In genomic region chr4:117692538-117692937, GRCh38 we compare ENCODE assay signal across 18 cellular contexts.
"Had no signal": no experiment of that assay in that cellular context is flagged by ENCODE, and none has a peak within 500 bp of the region (broad histone marks: within the 10 kb centered on the region; RNA-seq: fewer than 3 reads in every experiment).

No MANE protein-coding gene starts in this region.

- FAIRE-seq: islet of Langerhans had no signal

- DNase-seq: activated CD4-positive, alpha-beta T cell treated with anti-CD3 and anti-CD28 coated beads for 48 hours; activated CD4-positive, CD25-positive, alpha-beta regulatory T cell; activated CD8-positive, alpha-beta T cell treated with anti-CD3 and anti-CD28 coated beads, Interleukin-2, amount 10 ng/mL, durations not matched to agents 7 days and 5 days; activated naive CD4-positive, alpha-beta T cell treated with anti-CD3 and anti-CD28 coated beads for 36 hours; activated T-cell treated with anti-CD3 and anti-CD28 coated beads, Interleukin-2, amount 50 U/mL, for 24 hours; body of pancreas; dermis blood vessel endothelial cell; effector memory CD4-positive, alpha-beta T cell; hippocampal formation; lower lobe of right lung; nucleus accumbens; stimulated activated CD4-positive, alpha-beta T cell treated with anti-CD3 and anti-CD28 coated beads, Interleukin-2, amount 100 ng/mL, for 24 hours; stimulated activated naive CD4-positive, alpha-beta T cell treated with Interleukin-2 at 50 U/mL for 16 hours; tibial artery had no signal

- H3K4me3 Mint-ChIP-seq: activated CD8-positive, alpha-beta T cell treated with anti-CD3 and anti-CD28 coated beads, Interleukin-2, amount 10 ng/mL, durations not matched to agents 7 days and 5 days; activated naive CD4-positive, alpha-beta T cell treated with anti-CD3 and anti-CD28 coated beads for 36 hours; activated T-cell treated with anti-CD3 and anti-CD28 coated beads, Interleukin-2, amount 50 U/mL, for 24 hours; natural killer cell treated with Interleukin-12 subunit alpha and Interleukin-12 subunit beta and Interleukin-15 and Interleukin-18, amount 100 ng/mL, for 72 hours had no signal

- H3K27me3 ChIP-seq: body of pancreas, tibial artery had no signal

- H3K27ac ChIP-seq: body of pancreas, lower lobe of right lung, prostate gland, tibial artery had no signal

- H3K4me1 ChIP-seq: body of pancreas, lower lobe of right lung, prostate gland, tibial artery had no signal

- H3K27me3 Mint-ChIP-seq: activated T-cell treated with anti-CD3 and anti-CD28 coated beads, Interleukin-2, amount 50 U/mL, for 24 hours; natural killer cell treated with Interleukin-12 subunit alpha and Interleukin-12 subunit beta and Interleukin-15 and Interleukin-18, amount 100 ng/mL, for 72 hours had no signal

- H3K27ac Mint-ChIP-seq: activated CD8-positive, alpha-beta T cell treated with anti-CD3 and anti-CD28 coated beads, Interleukin-2, amount 10 ng/mL, durations not matched to agents 7 days and 5 days; activated naive CD4-positive, alpha-beta T cell treated with anti-CD3 and anti-CD28 coated beads for 36 hours; activated T-cell treated with anti-CD3 and anti-CD28 coated beads, Interleukin-2, amount 50 U/mL, for 24 hours; natural killer cell treated with Interleukin-12 subunit alpha and Interleukin-12 subunit beta and Interleukin-15 and Interleukin-18, amount 100 ng/mL, for 72 hours had no signal

- H3K4me3 ChIP-seq: body of pancreas, lower lobe of right lung, prostate gland, tibial artery had no signal

- H3K36me3 Mint-ChIP-seq: natural killer cell treated with Interleukin-12 subunit alpha and Interleukin-12 subunit beta and Interleukin-15 and Interleukin-18, amount 100 ng/mL, for 72 hours had no signal

- H3K36me3 ChIP-seq: lower lobe of right lung, prostate gland, tibial artery had no signal

- ATAC-seq: activated CD8-positive, alpha-beta T cell treated with anti-CD3 and anti-CD28 coated beads, Interleukin-2, amount 10 ng/mL, durations not matched to agents 7 days and 5 days; body of pancreas; lower lobe of right lung; natural killer cell treated with Interleukin-12 subunit alpha and Interleukin-12 subunit beta and Interleukin-15 and Interleukin-18, amount 100 ng/mL, for 72 hours; right cardiac atrium had no signal

- H3K9me3 ChIP-seq: body of pancreas, lower lobe of right lung, prostate gland, tibial artery had no signal
